ENCODE assay signal across 20 cellular contexts in the genomic region with DNA sequence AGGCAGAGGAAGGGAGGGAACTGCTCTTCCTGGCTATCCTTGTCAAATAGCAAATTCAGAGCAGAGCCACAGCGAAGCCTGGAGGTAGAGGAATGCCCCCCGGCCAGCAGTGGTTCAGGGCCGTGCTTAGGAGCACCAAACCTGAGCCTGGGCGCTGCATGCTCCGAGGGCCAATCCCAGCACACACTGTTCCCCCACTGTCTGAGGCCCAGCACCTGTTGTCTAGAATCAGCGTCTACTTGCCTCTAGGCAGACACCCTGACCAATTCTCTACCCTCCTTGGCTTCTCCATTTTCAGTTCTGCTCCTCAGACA.
DNase-seq lines count a peak whose midpoint lies in the region; ATAC-seq, FAIRE-seq and TF ChIP-seq lines count a peak whose summit lies in the region.
"Had no signal": no experiment of that assay in that cellular context is flagged by ENCODE, and none has a peak within 500 bp of the region (broad histone marks: within the 10 kb centered on the region; RNA-seq: fewer than 3 reads in every experiment).

No MANE protein-coding gene starts in this region.

- FAIRE-seq in A549 (lab: Jason Lieb, UNC): no peak
- FAIRE-seq: A204.1 had no signal

- no peaks in the 10 kb centered on the region for H3K36me3 Mint-ChIP-seq in activated naive CD8-positive, alpha-beta T cell treated with anti-CD3 and anti-CD28 coated beads for 36 hours
- H3K36me3 Mint-ChIP-seq in CD8-positive, alpha-beta T cell: no peaks in the 10 kb centered on the region

- peak overlapping the region; percentile 86 for H2AK5ac ChIP-seq in neuronal stem cell (ENCODE audit: low read depth, low read length)

- H3K4me1 Mint-ChIP-seq in activated naive CD8-positive, alpha-beta T cell treated with anti-CD3 and anti-CD28 coated beads for 36 hours: peaks cover 4% of the 10 kb centered on the region
- H3K4me1 Mint-ChIP-seq in CD8-positive, alpha-beta T cell (ENCODE audit: low read depth): peaks cover 19% of the 10 kb centered on the region

- TF ChIP-seq CTCF in A549 (IDR thresholded peaks at IDR 0.05): no peak
- TF ChIP-seq CTCF in Panc1 (IDR thresholded peaks at IDR 0.05): no peak
- TF ChIP-seq CTCF in brain microvascular endothelial cell (IDR thresholded peaks at IDR 0.05; ENCODE audit: low read depth, low read length, missing control alignments): no peak
- TF ChIP-seq CTCF in CD8-positive, alpha-beta T cell (IDR thresholded peaks at IDR 0.05): no peak

- POLR2A ChIA-PET in A549 (lab: Yijun Ruan, JAX) (interaction anchor here (0.5 to 1.1 kb wide), 3 partner anchors 29 to 178 kb away, joined by 3 to 4 read pairs (median 3); partner anchors contain the start of gene PKDCC), Panc1 (lab: Charles Lee) (no interaction called here)
- POLR2A ChIA-PET in CD8-positive, alpha-beta T cell (lab: Charles Lee): no interaction called here

- H3K27ac ChIP-seq in A549 (peak overlapping the region; percentile 73 to 85), Panc1 (ENCODE audit: low read length) (no peak overlapping the region; the same call in 1 of the 2 replicates), neuronal stem cell (replicated peaks; ENCODE audit: low read length) (no peak overlapping the region), brain microvascular endothelial cell (no peak overlapping the region)
- no peak overlapping the region for H3K27ac ChIP-seq in CD8-positive, alpha-beta T cell (ENCODE audit: low read depth, low read length)
- H3K27ac ChIP-seq: neutrophil, stomach, VCaP had no signal

- no TSS peak for BruUV-seq in Panc1 (replicated peaks; lab: Mats Ljungman, UMichigan)

- no peak overlapping the region for H2BK120ac ChIP-seq in neuronal stem cell (ENCODE audit: low read depth, low read length)

- peak overlapping the region; percentile 70 for H3K4ac ChIP-seq in neuronal stem cell (ENCODE audit: low read length)

- CTCF ChIA-PET in A549 (lab: Yijun Ruan, JAX): interaction anchor here (0.5 to 18.2 kb wide), 56 partner anchors 10 to 1265 kb away, joined by 3 to 761 read pairs (median 5); partner anchors contain the start of gene PKDCC
- CTCF ChIA-PET in Panc1 (lab: Charles Lee): interaction anchor here (0.6 to 2.3 kb wide), 6 partner anchors 15 to 1281 kb away, joined by 3 to 11 read pairs (median 5); no protein-coding TSS in a partner anchor
- CTCF ChIA-PET in CD8-positive, alpha-beta T cell (lab: Charles Lee): interaction anchor here (0.6 to 13.6 kb wide), 30 partner anchors 9 to 793 kb away, joined by 3 to 366 read pairs (median 4); no protein-coding TSS in a partner anchor

- H3K23ac ChIP-seq in neuronal stem cell (ENCODE audit: low read depth, low read length, poor library complexity): no peak overlapping the region

- H3K4me1 ChIP-seq in A549 (peaks cover 62% of the 10 kb centered on the region), Panc1 (ENCODE audit: control insufficient read depth, insufficient read depth, low read length) (peaks cover 6% of the 10 kb centered on the region; the same call in 1 of the 2 replicates), neuronal stem cell (ENCODE audit: control insufficient read depth in 2 of 2, insufficient read depth in 1 of 2, low read depth in 1 of 2, low read length in 2 of 2) (peaks cover 15 to 16% of the 10 kb centered on the region in 2 donors)
- no peaks in the 10 kb centered on the region for H3K4me1 ChIP-seq in CD8-positive, alpha-beta T cell (ENCODE audit: insufficient read depth, low read length)

- H2BK5ac ChIP-seq in neuronal stem cell (ENCODE audit: low read length): peak overlapping the region; percentile 33

- H3K79me1 ChIP-seq in neuronal stem cell (ENCODE audit: low read depth, low read length): no peaks in the 10 kb centered on the region

- peaks cover 10% of the 10 kb centered on the region for H3K27me3 Mint-ChIP-seq in activated naive CD8-positive, alpha-beta T cell treated with anti-CD3 and anti-CD28 coated beads for 36 hours
- H3K27me3 Mint-ChIP-seq in CD8-positive, alpha-beta T cell (ENCODE audit: low read depth): peaks cover 5% of the 10 kb centered on the region
- H3K27me3 Mint-ChIP-seq: activated T-cell treated with anti-CD3 and anti-CD28 coated beads, Interleukin-2, amount 50 U/mL, for 24 hours had no signal

- no peak overlapping the region for H3K4me2 ChIP-seq in A549
- no peak overlapping the region for H3K4me2 ChIP-seq in neuronal stem cell (ENCODE audit: insufficient read depth, low read length, poor library complexity, severe bottlenecking)

- no peaks in the 10 kb centered on the region for H3K9me3 Mint-ChIP-seq in activated naive CD8-positive, alpha-beta T cell treated with anti-CD3 and anti-CD28 coated beads for 36 hours
- no peaks in the 10 kb centered on the region for H3K9me3 Mint-ChIP-seq in CD8-positive, alpha-beta T cell
- H3K9me3 Mint-ChIP-seq: activated CD4-positive, alpha-beta T cell treated with anti-CD3 and anti-CD28 coated beads, Interleukin-2, amount 10 ng/mL, durations not matched to agents 7 days and 5 days; activated T-cell treated with anti-CD3 and anti-CD28 coated beads, Interleukin-2, amount 50 U/mL, for 24 hours; H9; T-helper 2 cell treated with Interferon-gamma antibody and Interleukin-4, amounts not matched to agents 5 μg/mL and 100 μg/mL, for 36 hours had no signal

- in situ Hi-C loops in Panc1 (cut with HindIII; ENCODE audit: low pct_unique_long_range_greater_than_20kb, low sequenced_read_pairs) (no loop called here), brain microvascular endothelial cell (cut with HindIII; ENCODE audit: low pct_ligation_motif_present, low sequenced_read_pairs) (loop anchor here (25.0 kb wide), 1 partner anchor 217 kb away; no protein-coding TSS in a partner anchor)

- no peak for TF ChIP-seq POLR2A in A549 (IDR thresholded peaks at IDR 0.05; ENCODE audit: low read length)

- peak overlapping the region; percentile 81 for H2BK15ac ChIP-seq in neuronal stem cell (ENCODE audit: low read length)

- H3K27ac Mint-ChIP-seq in activated naive CD8-positive, alpha-beta T cell treated with anti-CD3 and anti-CD28 coated beads for 36 hours: no peak overlapping the region
- no peak overlapping the region for H3K27ac Mint-ChIP-seq in CD8-positive, alpha-beta T cell
- H3K27ac Mint-ChIP-seq: activated CD4-positive, alpha-beta T cell treated with anti-CD3 and anti-CD28 coated beads, Interleukin-2, amount 10 ng/mL, durations not matched to agents 7 days and 5 days; activated T-cell treated with anti-CD3 and anti-CD28 coated beads, Interleukin-2, amount 50 U/mL, for 24 hours; H9; progenitor cell of endocrine pancreas; T-helper 2 cell treated with Interferon-gamma antibody and Interleukin-4, amounts not matched to agents 5 μg/mL and 100 μg/mL, for 36 hours had no signal

- H2BK12ac ChIP-seq in neuronal stem cell (ENCODE audit: low read length): peak overlapping the region; percentile 66

- no peak for TF ChIP-seq EP300 in A549 (IDR thresholded peaks at IDR 0.05)

- intact Hi-C loops in Panc1 (cut with micrococcal nuclease; ENCODE audit: unreplicated experiment): no loop called here
- intact Hi-C loops in left ventricle myocardium superior (cut with micrococcal nuclease): no loop called here
- intact Hi-C loops in CD8-positive, alpha-beta T cell (cut with DNase I, micrococcal nuclease): no loop called here

- H3K4me3 ChIP-seq in A549 (no peak overlapping the region), Panc1 (ENCODE audit: low read depth in 2 of 2, low read length in 2 of 2) (no peak overlapping the region), neuronal stem cell (ENCODE audit: low read length in 2 of 2) (no peak overlapping the region), brain microvascular endothelial cell (ENCODE audit: low read depth, low read length) (no peak overlapping the region)
- no peak overlapping the region for H3K4me3 ChIP-seq in CD8-positive, alpha-beta T cell (ENCODE audit: low read depth, low read length)
- H3K4me3 ChIP-seq: skin epidermis, stomach, tibial artery had no signal

- no peak for DNase-seq in A549 (ENCODE audit: low read depth in 1 of 2, low spot score in 1 of 2)
- no peak for DNase-seq in Panc1 (ENCODE audit: low read depth, low spot score)
- no peak for DNase-seq in left ventricle myocardium superior
- no peak for DNase-seq in neuronal stem cell (ENCODE audit: low spot score)
- DNase-seq in brain microvascular endothelial cell: no peak
- DNase-seq in activated naive CD8-positive, alpha-beta T cell treated with anti-CD3 and anti-CD28 coated beads for 36 hours: no peak
- DNase-seq in CD8-positive, alpha-beta T cell: no peak
- no peak for DNase-seq in cerebellum (ENCODE audit: low spot score)
- DNase-seq: cerebellar nuclear complex had no signal

- no peak for TF ChIP-seq RAD21 in A549 (conservative IDR thresholded peaks at IDR 0.05 in 1 of 2, IDR thresholded peaks at IDR 0.05 in 1 of 2)

- H3K36me3 ChIP-seq in Panc1 (ENCODE audit: control insufficient read depth, insufficient read depth, low read length): no peaks in the 10 kb centered on the region
- H3K36me3 ChIP-seq in neuronal stem cell (replicated peaks in 1 of 2; ENCODE audit: control insufficient read depth in 2 of 2, insufficient read depth in 2 of 2, low read length in 2 of 2): no peaks in the 10 kb centered on the region
- H3K36me3 ChIP-seq in brain microvascular endothelial cell (replicated peaks): no peaks in the 10 kb centered on the region
- H3K36me3 ChIP-seq in CD8-positive, alpha-beta T cell (ENCODE audit: insufficient read depth, low read length): no peaks in the 10 kb centered on the region
- H3K36me3 ChIP-seq: neutrophil, stomach, tibial artery had no signal

- H3K27me3 ChIP-seq in Panc1 (ENCODE audit: control insufficient read depth, insufficient read depth, low read length) (no peaks in the 10 kb centered on the region), neuronal stem cell (ENCODE audit: control insufficient read depth in 3 of 3, insufficient read depth in 3 of 3, low read depth in 1 of 3, low read length in 3 of 3) (peaks cover 0 to 2% (median 0%) of the 10 kb centered on the region in 3 experiments), brain microvascular endothelial cell (replicated peaks) (no peaks in the 10 kb centered on the region)
- H3K27me3 ChIP-seq in CD8-positive, alpha-beta T cell (ENCODE audit: insufficient read depth, low read length): no peaks in the 10 kb centered on the region
- H3K27me3 ChIP-seq: stomach, tibial artery had no signal

- H3K4me3 Mint-ChIP-seq in activated naive CD8-positive, alpha-beta T cell treated with anti-CD3 and anti-CD28 coated beads for 36 hours: no peak overlapping the region
- no peak overlapping the region for H3K4me3 Mint-ChIP-seq in CD8-positive, alpha-beta T cell
- H3K4me3 Mint-ChIP-seq: activated CD4-positive, alpha-beta T cell treated with anti-CD3 and anti-CD28 coated beads, Interleukin-2, amount 10 ng/mL, durations not matched to agents 7 days and 5 days; activated T-cell treated with anti-CD3 and anti-CD28 coated beads, Interleukin-2, amount 50 U/mL, for 24 hours; H9; T-helper 2 cell treated with Interferon-gamma antibody and Interleukin-4, amounts not matched to agents 5 μg/mL and 100 μg/mL, for 36 hours had no signal

- peak overlapping the region; percentile 34 for H4K91ac ChIP-seq in neuronal stem cell (ENCODE audit: low read depth, low read length, poor library complexity)

- peak overlapping the region; percentile 90 for H3K18ac ChIP-seq in neuronal stem cell (ENCODE audit: low read length)

- H3K9me3 ChIP-seq in A549: no peaks in the 10 kb centered on the region
- H3K9me3 ChIP-seq in Panc1 (ENCODE audit: control insufficient read depth, insufficient read depth, low read depth, low read length): no peaks in the 10 kb centered on the region
- H3K9me3 ChIP-seq in neuronal stem cell (replicated peaks in 1 of 2; ENCODE audit: control insufficient read depth in 2 of 2, insufficient read depth in 1 of 2, low read depth in 1 of 2, low read length in 2 of 2): no peaks in the 10 kb centered on the region
- H3K9me3 ChIP-seq in CD8-positive, alpha-beta T cell (ENCODE audit: low read length): no peaks in the 10 kb centered on the region
- H3K9me3 ChIP-seq: neutrophil, stomach, tibial artery had no signal

- H2AFZ ChIP-seq in neuronal stem cell (ENCODE audit: low read length): peak overlapping the region; percentile 17

- no peak overlapping the region for H3K14ac ChIP-seq in neuronal stem cell (ENCODE audit: low read length)

- WGBS in A549 (ENCODE audit: missing lambda C conversion rate): 65% methylated on average over 6 of the region's 6 CpGs
- WGBS in neuronal stem cell (ENCODE audit: extremely low coverage in 2 of 2, insufficient read length in 2 of 2, insufficient replicate concordance in 1 of 2), 2 donors: no CpG with 5 or more reads among the region's 6 CpGs

- peak; percentile 10 to 31; a peak in 3 of 6 replicates for ATAC-seq in A549
- ATAC-seq in Panc1: peak; percentile 58
- ATAC-seq in left ventricle myocardium superior: peak; percentile 34
- ATAC-seq in CD8-positive, alpha-beta T cell: no peak

- no peak overlapping the region for H3K9ac ChIP-seq in neuronal stem cell (ENCODE audit: low read depth, low read length, poor library complexity)

- no peak overlapping the region for H4K8ac ChIP-seq in neuronal stem cell (ENCODE audit: low read depth, low read length)

Comparison
In these comparisons a context has a peak if more than half of its experiments do, and no peak if none do; other contexts are left out.
1. H3K27ac ChIP-seq: peak in A549 (2 of 2); none in Panc1 (single experiment), neuronal stem cell (single experiment), brain microvascular endothelial cell (single experiment) and CD8-positive, alpha-beta T cell (single experiment).